In genomic region chr14:22915886-22916521, GRCh38 we compare ENCODE assay signal across 12 cellular contexts. TPM values are rescaled to one million over a fixed set of nuclear protein-coding genes. Genes with fewer than 3 reads are reported as not detected.
A peak's percentile ranks its signal among the peaks of the same experiment; 100 is the strongest.
DNase-seq lines count a peak whose midpoint lies in the region; ATAC-seq, FAIRE-seq and TF ChIP-seq lines count a peak whose summit lies in the region.
"Had no signal": no experiment of that assay in that cellular context is flagged by ENCODE, and none has a peak within 500 bp of the region (broad histone marks: within the 10 kb centered on the region; RNA-seq: fewer than 3 reads in every experiment).

No MANE protein-coding gene starts in this region.

- H3K36me3 Mint-ChIP-seq in CD14-positive monocyte: peaks cover 28 to 44% of the 10 kb centered on the region in 2 donors
- peaks cover 4 to 63% (median 14%) of the 10 kb centered on the region in 3 donors for H3K36me3 Mint-ChIP-seq in naive thymus-derived CD8-positive, alpha-beta T cell

- H3K4me1 Mint-ChIP-seq in CD14-positive monocyte: peaks cover 53% of the 10 kb centered on the region
- peaks cover 15 to 74% (median 53%) of the 10 kb centered on the region in 4 donors for H3K4me1 Mint-ChIP-seq in naive thymus-derived CD8-positive, alpha-beta T cell

- no peak overlapping the region for H3K4me3 ChIP-seq in choroid plexus epithelial cell (ENCODE audit: low read depth, low read length)
- H3K4me3 ChIP-seq in MG63: no peak overlapping the region
- H3K4me3 ChIP-seq in coronary artery: no peak overlapping the region
- H3K4me3 ChIP-seq: SJCRH30 had no signal

- FAIRE-seq in D721Med (lab: Jason Lieb, UNC): no peak

- DNase-seq in CD14-positive monocyte (ENCODE audit: low spot score): peak; percentile 73
- peak; percentile 85 for DNase-seq in MV-4-11 (lab: John Stamatoyannopoulos, UW)
- peak; percentile 78 for DNase-seq in choroid plexus epithelial cell (ENCODE audit: low read depth)
- no peak for DNase-seq in naive thymus-derived CD8-positive, alpha-beta T cell
- no peak for DNase-seq in MG63
- no peak for DNase-seq in D721Med (ENCODE audit: insufficient read length, low spot score)
- DNase-seq in coronary artery (ENCODE audit: low spot score): no peak
- DNase-seq: activated CD4-positive, alpha-beta T cell treated with anti-CD3 and anti-CD28 coated beads for 36 hours; left colon; SJCRH30 had no signal

- H3K27ac Mint-ChIP-seq in CD14-positive monocyte: peak overlapping the region; percentile 93 to 100 (median 100)
- H3K27ac Mint-ChIP-seq in naive thymus-derived CD8-positive, alpha-beta T cell: peak overlapping the region in 7 of 10 donors; percentile 31 to 100 (median 72)

- H3K9me3 Mint-ChIP-seq in CD14-positive monocyte: peaks cover 0 to 2% (median 0%) of the 10 kb centered on the region in 7 donors
- H3K9me3 Mint-ChIP-seq in naive thymus-derived CD8-positive, alpha-beta T cell: peaks cover 0 to 3% (median 0%) of the 10 kb centered on the region in 9 donors

- intact Hi-C loops in CD14-positive monocyte (cut with micrococcal nuclease): loop anchor here in 1 of 2 donors (5.0 kb wide), 1 partner anchor 44 kb away; the partner anchor contains the start of gene LRP10

- TF ChIP-seq CTCF in CD14-positive monocyte (IDR thresholded peaks at IDR 0.05): no peak
- no peak for TF ChIP-seq CTCF in choroid plexus epithelial cell (conservative IDR thresholded peaks at IDR 0.05; ENCODE audit: low read depth, low read length)
- no peak for TF ChIP-seq CTCF in D721Med (IDR thresholded peaks at IDR 0.05; ENCODE audit: insufficient read depth, missing control alignments)
- no peak for TF ChIP-seq CTCF in coronary artery (IDR thresholded peaks at IDR 0.05)

- POLR2A ChIA-PET in naive thymus-derived CD8-positive, alpha-beta T cell (lab: Charles Lee): interaction anchor here (0.7 to 5.7 kb wide), 2 partner anchors 12 to 104 kb away, joined by 3 to 55 read pairs; partner anchors contain the start of gene PRMT5

- no peaks in the 10 kb centered on the region for H3K9me3 ChIP-seq in MG63
- H3K9me3 ChIP-seq: ascending aorta, SJCRH30 had no signal

- H3K4me3 Mint-ChIP-seq in CD14-positive monocyte: peak overlapping the region; percentile 39 to 45
- peak overlapping the region in 7 of 10 donors; percentile 7 to 98 (median 40) for H3K4me3 Mint-ChIP-seq in naive thymus-derived CD8-positive, alpha-beta T cell

- H3K36me3 ChIP-seq in MG63: peaks cover 9% of the 10 kb centered on the region

- no peaks in the 10 kb centered on the region for H3K27me3 ChIP-seq in MG63
- H3K27me3 ChIP-seq: ascending aorta, SJCRH30 had no signal

- H3K27ac ChIP-seq in coronary artery: no peak overlapping the region
- H3K27ac ChIP-seq: ascending aorta, SJCRH30 had no signal

- no peak for ATAC-seq in naive thymus-derived CD8-positive, alpha-beta T cell
- no peak for ATAC-seq in GM21367 (IDR thresholded peaks at IDR 0.05; ENCODE audit: unreplicated experiment)
- ATAC-seq: activated CD4-positive, alpha-beta T cell treated with anti-CD3 and anti-CD28 coated beads for 36 hours; left colon had no signal

- H3K27me3 Mint-ChIP-seq in CD14-positive monocyte (ENCODE audit: low read depth in 3 of 3): peaks cover 0 to 3% (median 0%) of the 10 kb centered on the region in 3 donors
- H3K27me3 Mint-ChIP-seq in naive thymus-derived CD8-positive, alpha-beta T cell: peaks cover 0 to 5% (median 0%) of the 10 kb centered on the region in 5 donors
- H3K27me3 Mint-ChIP-seq: activated CD4-positive, alpha-beta T cell treated with anti-CD3 and anti-CD28 coated beads for 36 hours had no signal

RNA-seq across cellular contexts. Expression of gene RBM23, which starts 2.9 kb away (rescaled TPM):
- polyA plus RNA-seq in CD14-positive monocyte: 10 to 100 TPM; 85.7 to 89.7 TPM
- total RNA-seq in naive thymus-derived CD8-positive, alpha-beta T cell: 100 to 1,000 TPM; 143 to 148 TPM
- polyA plus RNA-seq in naive thymus-derived CD8-positive, alpha-beta T cell: 10 to 100 TPM; 42.2 to 62.8 (median 59.6) TPM
- 25.4 and 27.8 TPM in 2 replicates for total RNA-seq in MG63 (2014; rRNA removed; shearing (Covaris generic); ENCODE audit: low replicate concordance)

RNA-seq across cellular contexts. Expression of gene PRMT5, which starts 13.2 kb away (rescaled TPM):
- polyA plus RNA-seq in CD14-positive monocyte: 10 to 100 TPM; 44.1 to 44.4 TPM
- total RNA-seq in naive thymus-derived CD8-positive, alpha-beta T cell: 10 to 100 TPM; 37.7 to 38.8 TPM
- 10 to 100 TPM; 42.4 to 67.3 (median 62.2) TPM for polyA plus RNA-seq in naive thymus-derived CD8-positive, alpha-beta T cell
- 99.2 and 100 TPM in 2 replicates for total RNA-seq in MG63 (2014; rRNA removed; shearing (Covaris generic); ENCODE audit: low replicate concordance)

RNA-seq across cellular contexts. Expression of gene REM2, which starts 33.0 kb away (rescaled TPM):
- polyA plus RNA-seq in CD14-positive monocyte: not detected
- total RNA-seq in naive thymus-derived CD8-positive, alpha-beta T cell: 1 to 10 TPM; 4.8 to 5.7 TPM
- polyA plus RNA-seq in naive thymus-derived CD8-positive, alpha-beta T cell: under 1 TPM; 0.15 to 0.72 (median 0.29) TPM
- total RNA-seq in MG63 (2014; rRNA removed; shearing (Covaris generic); ENCODE audit: low replicate concordance): not detected in 2 replicates
- total RNA-seq: SJCRH30 had no signal

RNA-seq across cellular contexts. Expression of gene HAUS4, which starts 40.9 kb away (rescaled TPM):
- 10 to 100 TPM; 57.3 to 79.7 TPM for polyA plus RNA-seq in CD14-positive monocyte
- 10 to 100 TPM; 24.4 to 26.7 TPM for total RNA-seq in naive thymus-derived CD8-positive, alpha-beta T cell
- polyA plus RNA-seq in naive thymus-derived CD8-positive, alpha-beta T cell: 10 to 100 TPM; 27.1 to 31.7 (median 29.8) TPM
- total RNA-seq in MG63 (2014; rRNA removed; shearing (Covaris generic); ENCODE audit: low replicate concordance): 41.3 and 76.1 TPM in 2 replicates

RNA-seq across cellular contexts. Expression of gene LRP10, which starts 44.5 kb away (rescaled TPM):
- polyA plus RNA-seq in CD14-positive monocyte: 10 to 100 TPM; 39.0 to 51.5 TPM
- total RNA-seq in naive thymus-derived CD8-positive, alpha-beta T cell: 10 to 100 TPM; 70.5 to 72.6 TPM
- 10 to 100 TPM; 49.4 to 67.5 (median 52.2) TPM for polyA plus RNA-seq in naive thymus-derived CD8-positive, alpha-beta T cell
- total RNA-seq in MG63 (2014; rRNA removed; shearing (Covaris generic); ENCODE audit: low replicate concordance): 6.4 and 21.9 TPM in 2 replicates

Comparison
In these comparisons a context has a peak if more than half of its experiments do, and no peak if none do; other contexts are left out.
1. DNase-seq: peak in CD14-positive monocyte (single experiment), MV-4-11 (single experiment) and choroid plexus epithelial cell (single experiment); none in naive thymus-derived CD8-positive, alpha-beta T cell (0 of 10), MG63 (single experiment), D721Med (single experiment) and coronary artery (single experiment).